In the genomic region with DNA sequence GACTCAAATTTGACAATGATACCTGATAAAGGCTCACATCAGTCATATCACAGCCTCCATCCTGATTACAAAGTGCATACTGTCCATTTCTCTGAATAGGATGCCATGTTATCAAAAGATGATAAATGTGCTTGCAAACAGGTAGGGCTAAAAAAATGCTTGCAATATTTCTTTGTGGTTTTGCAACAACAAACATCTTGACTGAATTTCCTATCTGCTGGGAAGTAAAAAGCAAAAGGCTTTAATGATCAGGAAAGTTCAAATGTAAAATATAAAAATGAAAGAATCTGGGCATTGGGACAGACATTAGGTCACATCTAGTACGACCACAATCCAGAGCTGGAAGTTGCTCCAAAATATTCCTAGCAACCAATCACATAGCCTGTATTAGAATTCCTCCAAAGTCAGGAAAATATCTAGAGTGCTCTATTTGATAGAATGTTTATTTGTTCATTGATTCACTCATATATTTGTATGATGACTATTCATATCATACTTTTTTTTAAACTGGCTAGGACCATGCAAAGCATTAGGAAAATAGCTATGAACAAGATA, we compare ENCODE assay signal across 26 cellular contexts.
DNase-seq lines count a peak whose midpoint lies in the region; ATAC-seq, FAIRE-seq and TF ChIP-seq lines count a peak whose summit lies in the region.
"Had no signal": no experiment of that assay in that cellular context is flagged by ENCODE, and none has a peak within 500 bp of the region (broad histone marks: within the 10 kb centered on the region; RNA-seq: fewer than 3 reads in every experiment).

No MANE protein-coding gene starts in this region.

- no peak overlapping the region for H3K9ac ChIP-seq in astrocyte (ENCODE audit: low read length)
- H3K9ac ChIP-seq: BLaER1 treated with 17β-estradiol and CSF1 and Interleukin-3, amounts not matched to agents 10 nM and 100 nM had no signal

- no peak overlapping the region for H3K27ac Mint-ChIP-seq in astrocyte (ENCODE audit: unreplicated experiment)
- H3K27ac Mint-ChIP-seq: CD4-positive, alpha-beta T cell had no signal

- peaks cover 4% of the 10 kb centered on the region for H3K4me1 ChIP-seq in astrocyte (ENCODE audit: insufficient read depth, low read length)
- H3K4me1 ChIP-seq: SJSA1 had no signal

- peaks cover 1% of the 10 kb centered on the region for H3K9me3 Mint-ChIP-seq in astrocyte (ENCODE audit: unreplicated experiment)
- peaks cover 4% of the 10 kb centered on the region for H3K9me3 Mint-ChIP-seq in activated T-cell treated with anti-CD3 and anti-CD28 coated beads, Interleukin-2, amount 50 U/mL, for 4 hours
- H3K9me3 Mint-ChIP-seq: CD4-positive, alpha-beta T cell had no signal

- H3K4me2 ChIP-seq in astrocyte (ENCODE audit: low read length) = no peak overlapping the region
- H3K4me2 ChIP-seq: BLaER1 treated with 17β-estradiol and CSF1 and Interleukin-3, amounts not matched to agents 10 nM and 100 nM; PC-9 had no signal

- no peaks in the 10 kb centered on the region for H3K36me3 Mint-ChIP-seq in astrocyte (ENCODE audit: low read depth, unreplicated experiment)
- no peaks in the 10 kb centered on the region for H3K36me3 Mint-ChIP-seq in activated T-cell treated with anti-CD3 and anti-CD28 coated beads, Interleukin-2, amount 50 U/mL, for 4 hours (ENCODE audit: insufficient read depth)

- no peak overlapping the region for H2AFZ ChIP-seq in astrocyte (ENCODE audit: low read depth, low read length)
- H2AFZ ChIP-seq: PC-9 had no signal

- no peak for TF ChIP-seq CTCF in astrocyte (IDR thresholded peaks at IDR 0.05; ENCODE audit: insufficient read depth, low read depth, low read length)
- no peak for TF ChIP-seq CTCF in fibroblast of mammary gland (conservative IDR thresholded peaks at IDR 0.05; ENCODE audit: control insufficient read depth, insufficient read depth, low read depth, low read length)

- no peaks in the 10 kb centered on the region for H3K27me3 Mint-ChIP-seq in astrocyte (ENCODE audit: low read depth, unreplicated experiment)
- no peaks in the 10 kb centered on the region for H3K27me3 Mint-ChIP-seq in activated T-cell treated with anti-CD3 and anti-CD28 coated beads, Interleukin-2, amount 50 U/mL, for 4 hours (ENCODE audit: low read depth)
- H3K27me3 Mint-ChIP-seq: CD4-positive, alpha-beta T cell had no signal

- H3K4me1 Mint-ChIP-seq in astrocyte (ENCODE audit: low read depth, unreplicated experiment) = no peaks in the 10 kb centered on the region
- no peaks in the 10 kb centered on the region for H3K4me1 Mint-ChIP-seq in activated T-cell treated with anti-CD3 and anti-CD28 coated beads, Interleukin-2, amount 50 U/mL, for 4 hours (ENCODE audit: low read depth)

- FAIRE-seq in astrocyte (lab: Jason Lieb, UNC) = no peak
- FAIRE-seq: G401.6, GM12878, HepG2, K562 had no signal

- H4K20me1 ChIP-seq in astrocyte (ENCODE audit: insufficient read depth, low read length) = no peaks in the 10 kb centered on the region
- H4K20me1 ChIP-seq: BLaER1 treated with 17β-estradiol and CSF1 and Interleukin-3, amounts not matched to agents 10 nM and 100 nM had no signal

- DNase-seq in AG08395 (ENCODE audit: low spot score) (peak; percentile 15), GM03348 (ENCODE audit: low spot score) (peak; percentile 12), astrocyte (ENCODE audit: low read depth) (peak; percentile 65), fibroblast of mammary gland (ENCODE audit: low read depth) (peak; percentile 36), retina (no peak)
- DNase-seq in activated T-cell treated with anti-CD3 and anti-CD28 coated beads, Interleukin-2, amount 50 U/mL, for 4 hours = no peak
- DNase-seq: AML-193; CD4-positive, alpha-beta T cell; NCI-H1105 treated with DMSO at 0.1 percent for 48 hours; NCI-H146; NCI-H1930; NCI-H2107; NCI-H446; NCI-H524 treated with DMSO at 0.1 percent for 48 hours; NCI-H774; PC-9; Right ventricle myocardium superior had no signal

- H3K79me2 ChIP-seq in astrocyte (ENCODE audit: insufficient read depth, low read length) = no peaks in the 10 kb centered on the region

- H3K4me3 Mint-ChIP-seq in astrocyte (ENCODE audit: unreplicated experiment) = no peak overlapping the region
- H3K4me3 Mint-ChIP-seq in activated T-cell treated with anti-CD3 and anti-CD28 coated beads, Interleukin-2, amount 50 U/mL, for 4 hours = no peak overlapping the region
- H3K4me3 Mint-ChIP-seq: CD4-positive, alpha-beta T cell had no signal

- H3K36me3 ChIP-seq in astrocyte (ENCODE audit: insufficient read depth, low read length) = no peaks in the 10 kb centered on the region
- H3K36me3 ChIP-seq: BLaER1 treated with 17β-estradiol and CSF1 and Interleukin-3, amounts not matched to agents 10 nM and 100 nM; SJSA1 had no signal

- no peaks in the 10 kb centered on the region for H3K9me3 ChIP-seq in astrocyte (ENCODE audit: insufficient read depth, low read depth, low read length)
- H3K9me3 ChIP-seq: BLaER1 treated with 17β-estradiol and CSF1 and Interleukin-3, amounts not matched to agents 10 nM and 100 nM; SJSA1 had no signal

- H3K27ac ChIP-seq in astrocyte (ENCODE audit: low read depth, low read length) = no peak overlapping the region
- H3K27ac ChIP-seq: 22Rv1; BLaER1 treated with 17β-estradiol and CSF1 and Interleukin-3, amounts not matched to agents 10 nM and 100 nM; PC-9; SJSA1 had no signal

- H3K4me3 ChIP-seq in astrocyte (ENCODE audit: insufficient read depth, low read depth, low read length) = no peak overlapping the region
- no peak overlapping the region for H3K4me3 ChIP-seq in fibroblast of mammary gland (ENCODE audit: control insufficient read depth, low read depth, low read length)
- H3K4me3 ChIP-seq: BLaER1 treated with 17β-estradiol and CSF1 and Interleukin-3, amounts not matched to agents 10 nM and 100 nM; GM12878; K562; PC-9; SJSA1 had no signal

- ATAC-seq in HG03565 (IDR thresholded peaks at IDR 0.05; ENCODE audit: unreplicated experiment) (no peak), GM21529 (IDR thresholded peaks at IDR 0.05; ENCODE audit: unreplicated experiment) (no peak)
- no peak for ATAC-seq in activated T-cell treated with anti-CD3 and anti-CD28 coated beads, Interleukin-2, amount 50 U/mL, for 4 hours
- ATAC-seq: GM12878, HepG2, K562 had no signal

- no peaks in the 10 kb centered on the region for H3K27me3 ChIP-seq in astrocyte (ENCODE audit: insufficient read depth, low read length)
- H3K27me3 ChIP-seq: BLaER1 treated with 17β-estradiol and CSF1 and Interleukin-3, amounts not matched to agents 10 nM and 100 nM; SJSA1 had no signal

Comparison
In these comparisons a context has a peak if more than half of its experiments do, and no peak if none do; other contexts are left out.
1. DNase-seq: peak in AG08395 (single experiment), GM03348 (single experiment), astrocyte (single experiment) and fibroblast of mammary gland (single experiment); none in retina (single experiment) and activated T-cell treated with anti-CD3 and anti-CD28 coated beads, Interleukin-2, amount 50 U/mL, for 4 hours (single experiment).